ENCODE assay signal across 11 cellular contexts in genomic region chr1:230277201-230277771, GRCh38.
DNase-seq lines count a peak whose midpoint lies in the region; ATAC-seq and TF ChIP-seq lines count a peak whose summit lies in the region.
"Had no signal": no experiment of that assay in that cellular context is flagged by ENCODE, and none has a peak within 500 bp of the region (broad histone marks: within the 10 kb centered on the region; RNA-seq: fewer than 3 reads in every experiment).

No MANE protein-coding gene starts in this region.

- peak overlapping the region in 1 of 4 donors; percentile 12 for H3K4me3 Mint-ChIP-seq in CD4-positive, CD25-positive, alpha-beta regulatory T cell
- peak overlapping the region; percentile 60 for H3K4me3 Mint-ChIP-seq in GM23338

- H3K36me3 ChIP-seq in CD4-positive, CD25-positive, alpha-beta regulatory T cell (ENCODE audit: control insufficient read depth, insufficient read depth, low read length), result peaks cover 10% of the 10 kb centered on the region
- peaks cover 14% of the 10 kb centered on the region for H3K36me3 ChIP-seq in GM23338 (ENCODE audit: insufficient read depth)
- H3K36me3 ChIP-seq in NT2/D1 (ENCODE audit: insufficient read depth, insufficient read length, low read length), result peaks cover 59% of the 10 kb centered on the region

- no peak overlapping the region for H3K27ac ChIP-seq in CD4-positive, CD25-positive, alpha-beta regulatory T cell (ENCODE audit: insufficient read depth, low read length, poor library complexity, severe bottlenecking)
- H3K27ac ChIP-seq in GM23338 (ENCODE audit: low read depth), result peak overlapping the region; percentile 65
- H3K27ac ChIP-seq: psoas muscle had no signal

- ATAC-seq in CD4-positive, CD25-positive, alpha-beta regulatory T cell (ENCODE audit: low read depth in 2 of 2), result no peak
- peak; percentile 87 for ATAC-seq in GM23338
- ATAC-seq in GM21360 (IDR thresholded peaks at IDR 0.05; ENCODE audit: unreplicated experiment), result no peak
- no peak for ATAC-seq in left cardiac atrium
- ATAC-seq: psoas muscle had no signal

- no peaks in the 10 kb centered on the region for H3K27me3 Mint-ChIP-seq in CD4-positive, CD25-positive, alpha-beta regulatory T cell
- H3K27me3 Mint-ChIP-seq in GM23338 (ENCODE audit: insufficient read depth, low read depth, poor library complexity), result peaks cover 9% of the 10 kb centered on the region

- no peak overlapping the region for H3K4me3 ChIP-seq in CD4-positive, CD25-positive, alpha-beta regulatory T cell (ENCODE audit: low read depth, low read length)
- H3K4me3 ChIP-seq in GM23338 (0 out of 2 replicates have a peak overlapping the region, but pooled peaks have one; percentile 24), NT2/D1 (ENCODE audit: insufficient read length, low read depth) (no peak overlapping the region)
- H3K4me3 ChIP-seq: psoas muscle had no signal

- no peaks in the 10 kb centered on the region for H3K9me2 ChIP-seq in GM23338 (ENCODE audit: insufficient read depth)

- H3F3A ChIP-seq in GM23338 (replicated peaks; ENCODE audit: low read depth), result peaks cover 18% of the 10 kb centered on the region

- H3K36me3 Mint-ChIP-seq in CD4-positive, CD25-positive, alpha-beta regulatory T cell, result peaks cover 17% of the 10 kb centered on the region
- H3K36me3 Mint-ChIP-seq in GM23338 (ENCODE audit: low read depth), result peaks cover 15% of the 10 kb centered on the region; the same call in 2 of the 3 replicates

- H3K79me2 ChIP-seq in GM23338 (replicated peaks; ENCODE audit: insufficient read depth), result no peaks in the 10 kb centered on the region

- no peaks in the 10 kb centered on the region for H3K9me3 Mint-ChIP-seq in CD4-positive, CD25-positive, alpha-beta regulatory T cell
- no peaks in the 10 kb centered on the region for H3K9me3 Mint-ChIP-seq in GM23338

- DNase-seq in CD4-positive, CD25-positive, alpha-beta regulatory T cell, result peak in 1 of 3 donors; percentile 39
- DNase-seq in GM23338 (ENCODE audit: low spot score), result peak; percentile 97
- peak; percentile 98 for DNase-seq in NT2/D1 (ENCODE audit: low read depth, low spot score)
- DNase-seq in iPS-NIHi7 (ENCODE audit: extremely low spot score), result peak; percentile 83
- no peak for DNase-seq in SIG-M5 treated with dmso at 0.1 percent for 504 hours (lab: John Stamatoyannopoulos, UW; ENCODE audit: unreplicated experiment)
- no peak for DNase-seq in dermis blood vessel endothelial cell
- DNase-seq in left cardiac atrium, result no peak
- DNase-seq: NCI-H526 had no signal

- intact Hi-C loops in left cardiac atrium (cut with DNase I), result no loop called here

- H3K9me3 ChIP-seq in CD4-positive, CD25-positive, alpha-beta regulatory T cell (ENCODE audit: control insufficient read depth in 2 of 2, low read length in 2 of 2), result no peaks in the 10 kb centered on the region
- H3K9me3 ChIP-seq in NT2/D1 (ENCODE audit: insufficient read depth, low read length), result no peaks in the 10 kb centered on the region
- H3K9me3 ChIP-seq: Caco-2, psoas muscle had no signal

- H4K20me1 ChIP-seq in GM23338 (replicated peaks; ENCODE audit: insufficient read depth), result no peaks in the 10 kb centered on the region; the same call in none of the 2 replicates

- H3K9ac ChIP-seq in NT2/D1 (ENCODE audit: insufficient read length, low read depth), result no peak overlapping the region

- no peak overlapping the region for H2AFZ ChIP-seq in GM23338

- no peaks in the 10 kb centered on the region for H3K27me3 ChIP-seq in CD4-positive, CD25-positive, alpha-beta regulatory T cell (ENCODE audit: control insufficient read depth, insufficient read depth, low read length)
- H3K27me3 ChIP-seq in GM23338 (ENCODE audit: insufficient read depth), result no peaks in the 10 kb centered on the region
- H3K27me3 ChIP-seq in NT2/D1 (ENCODE audit: insufficient read depth, insufficient read length), result no peaks in the 10 kb centered on the region

- H3K4me1 Mint-ChIP-seq in CD4-positive, CD25-positive, alpha-beta regulatory T cell, result peaks cover 0 to 39% (median 18%) of the 10 kb centered on the region in 4 donors
- peaks cover 37% of the 10 kb centered on the region for H3K4me1 Mint-ChIP-seq in GM23338

- peaks cover 9% of the 10 kb centered on the region for H3K4me1 ChIP-seq in CD4-positive, CD25-positive, alpha-beta regulatory T cell (ENCODE audit: control insufficient read depth, insufficient read depth, low read length, poor library complexity, severe bottlenecking)
- H3K4me1 ChIP-seq in GM23338 (ENCODE audit: insufficient read depth) (peaks cover 15% of the 10 kb centered on the region), NT2/D1 (ENCODE audit: insufficient read depth, insufficient read length) (peaks cover 9% of the 10 kb centered on the region)
- H3K4me1 ChIP-seq: Caco-2, psoas muscle had no signal

- peak overlapping the region; percentile 61 for H3K4me2 ChIP-seq in GM23338

- peak in 1 of 2 experiments; percentile 19; a peak in 1 of 4 replicates for TF ChIP-seq CTCF in GM23338 (conservative IDR thresholded peaks at IDR 0.05; ENCODE audit: low read depth in 2 of 2)

- H3K27ac Mint-ChIP-seq in CD4-positive, CD25-positive, alpha-beta regulatory T cell, result peak overlapping the region in 2 of 3 donors; percentile 42 to 71
- H3K27ac Mint-ChIP-seq in GM23338, result peak overlapping the region; percentile 90

TF ChIP-seq in GM23338, 12 proteins besides CTCF, POLR2A, EP300 and RAD21 (continues in another document):
- TF ChIP-seq EZH2 (IDR thresholded peaks at IDR 0.05; ENCODE audit: low read depth, unreplicated experiment) (no peak), ETS1 (IDR thresholded peaks at IDR 0.05) (no peak), NANOG (IDR thresholded peaks at IDR 0.05; ENCODE audit: borderline replicate concordance) (no peak; the same call in 1 of the 2 replicates), ZNF462 (CRISPR knock-in tag; IDR thresholded peaks at IDR 0.05) (no peak), STAT1 (IDR thresholded peaks at IDR 0.05; ENCODE audit: unreplicated experiment) (no peak), POLR2AphosphoS5 (IDR thresholded peaks at IDR 0.05; ENCODE audit: low read depth) (no peak)

Comparison
In these comparisons a context has a peak if more than half of its experiments do, and no peak if none do; other contexts are left out.
1. DNase-seq: peak in GM23338 (single experiment), NT2/D1 (single experiment) and iPS-NIHi7 (single experiment); none in SIG-M5 treated with dmso at 0.1 percent for 504 hours (single experiment), dermis blood vessel endothelial cell (single experiment) and left cardiac atrium (single experiment).